In genomic region chr1:113390871-113391642, GRCh38 we compare ENCODE assay signal across 8 cellular contexts. TPM values are rescaled to one million over a fixed set of nuclear protein-coding genes. Genes with fewer than 3 reads are reported as not detected.
DNase-seq lines count a peak whose midpoint lies in the region; ATAC-seq and TF ChIP-seq lines count a peak whose summit lies in the region.

No MANE protein-coding gene starts in this region.

- H3K4me1 Mint-ChIP-seq in naive thymus-derived CD8-positive, alpha-beta T cell: peaks cover 12 to 33% (median 20%) of the 10 kb centered on the region in 4 donors

- TF ChIP-seq EP300 in suprapubic skin (IDR thresholded peaks at IDR 0.05): no peak

- H3K4me3 ChIP-seq in esophagus squamous epithelium (peak overlapping the region; percentile 74 to 96 (median 92)), suprapubic skin (peak overlapping the region; percentile 99)

- POLR2A ChIA-PET in naive thymus-derived CD8-positive, alpha-beta T cell (lab: Charles Lee): interaction anchor here (0.6 to 2.5 kb wide), 7 partner anchors 13 to 349 kb away, joined by 3 to 8 read pairs (median 3); no protein-coding TSS in a partner anchor

- peak overlapping the region; percentile 78 to 98 (median 88) for H3K4me3 Mint-ChIP-seq in naive thymus-derived CD8-positive, alpha-beta T cell

- H3K27ac ChIP-seq in esophagus squamous epithelium: peak overlapping the region; percentile 93 to 96 (median 94)
- H3K27ac ChIP-seq in suprapubic skin: peak overlapping the region; percentile 88

- peaks cover 1 to 19% (median 5%) of the 10 kb centered on the region in 5 donors for H3K27me3 Mint-ChIP-seq in naive thymus-derived CD8-positive, alpha-beta T cell

- no peaks in the 10 kb centered on the region for H3K27me3 ChIP-seq in esophagus squamous epithelium
- H3K27me3 ChIP-seq in suprapubic skin: no peaks in the 10 kb centered on the region

- peak; percentile 17 to 26 for ATAC-seq in naive thymus-derived CD8-positive, alpha-beta T cell
- no peak for ATAC-seq in HG02973 (IDR thresholded peaks at IDR 0.05; ENCODE audit: unreplicated experiment)

- H3K36me3 ChIP-seq in esophagus squamous epithelium (no peaks in the 10 kb centered on the region), suprapubic skin (no peaks in the 10 kb centered on the region)

- H3K4me1 ChIP-seq in esophagus squamous epithelium (peaks cover 11 to 57% (median 14%) of the 10 kb centered on the region in 3 donors), suprapubic skin (peaks cover 40% of the 10 kb centered on the region)

- TF ChIP-seq POLR2A in esophagus squamous epithelium (IDR thresholded peaks at IDR 0.05) (no peak), suprapubic skin (IDR thresholded peaks at IDR 0.05) (no peak)

- peak overlapping the region in 6 of 10 donors; percentile 1 to 93 (median 59) for H3K27ac Mint-ChIP-seq in naive thymus-derived CD8-positive, alpha-beta T cell

- H3K9me3 ChIP-seq in esophagus squamous epithelium: no peaks in the 10 kb centered on the region
- no peaks in the 10 kb centered on the region for H3K9me3 ChIP-seq in suprapubic skin

- peaks cover 0 to 6% (median 0%) of the 10 kb centered on the region in 9 donors for H3K9me3 Mint-ChIP-seq in naive thymus-derived CD8-positive, alpha-beta T cell

- peaks cover 0 to 2% (median 0%) of the 10 kb centered on the region in 3 donors for H3K36me3 Mint-ChIP-seq in naive thymus-derived CD8-positive, alpha-beta T cell

- DNase-seq in NCI-H82 (lab: John Stamatoyannopoulos, UW) (peak; percentile 55), NCI-H82 treated with DMSO at 0.1 percent for 48 hours (lab: John Stamatoyannopoulos, UW; ENCODE audit: unreplicated experiment) (no peak), NCI-H2171 treated with DMSO at 0.1 percent for 48 hours (lab: John Stamatoyannopoulos, UW) (peak; percentile 70), activated T-cell treated with anti-CD3 and anti-CD28 coated beads for 48 hours (ENCODE audit: low read depth) (peak; percentile 30), esophagus squamous epithelium (lab: John Stamatoyannopoulos, UW) (peak; percentile 4), suprapubic skin (ENCODE audit: low spot score in 2 of 2) (peak; percentile 80 to 85)
- peak; percentile 9 to 65 (median 44) for DNase-seq in naive thymus-derived CD8-positive, alpha-beta T cell

- TF ChIP-seq CTCF in esophagus squamous epithelium (IDR thresholded peaks at IDR 0.05) (no peak), suprapubic skin (IDR thresholded peaks at IDR 0.05) (no peak)

- intact Hi-C loops in esophagus squamous epithelium (cut with DNase I): no loop called here

- 0% methylated on average over 3 of the region's 74 CpGs; no CpG with 5 or more reads in 1 of the 2 donors for whole genome bisulfite sequencing in esophagus squamous epithelium, 2 donors
- WGBS in suprapubic skin: 0% methylated on average over 6 of the region's 74 CpGs

RNA-seq across cellular contexts. Expression of gene MAGI3, which starts 0.7 kb away (rescaled TPM):
- 10 to 100 TPM; 14.4 to 28.2 (median 24.4) TPM for total RNA-seq in esophagus squamous epithelium
- total RNA-seq in naive thymus-derived CD8-positive, alpha-beta T cell: 1 to 10 TPM; 2.7 to 3.5 TPM
- polyA plus RNA-seq in naive thymus-derived CD8-positive, alpha-beta T cell: 1 to 10 TPM in 1 of 3 donors, under 1 TPM in 2; 0.44 to 1.4 (median 0.80) TPM
- 10 to 100 TPM in 2 of 4 donors, 1 to 10 TPM in 2; 8.3 to 18.8 (median 10.7) TPM for total RNA-seq in suprapubic skin
